Comparison of ENCODE assay signal across 13 cellular contexts in the genomic region with DNA sequence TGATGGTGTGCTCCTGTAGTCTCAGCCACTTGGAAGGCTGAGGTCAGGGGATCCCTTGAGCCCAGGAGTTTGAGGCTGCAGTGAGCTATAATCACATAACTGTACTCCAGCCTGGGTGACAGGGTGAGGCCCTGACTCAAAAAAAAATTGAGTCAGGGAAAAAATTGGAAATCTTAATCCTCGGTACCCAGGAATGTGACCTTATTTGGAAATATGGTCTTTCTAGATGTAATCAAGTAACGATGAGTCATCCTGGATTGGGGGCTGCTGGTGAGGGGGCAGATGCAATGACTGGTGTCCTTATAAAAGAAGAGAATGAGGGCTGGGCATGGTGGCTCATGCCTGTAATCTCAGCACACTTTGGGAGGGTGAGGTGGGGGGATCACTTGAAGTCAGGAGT. TPM values are rescaled to one million over a fixed set of nuclear protein-coding genes. Genes with fewer than 3 reads are reported as not detected.
"Had no signal": no experiment of that assay in that cellular context is flagged by ENCODE, and none has a peak within 500 bp of the region (broad histone marks: within the 10 kb centered on the region; RNA-seq: fewer than 3 reads in every experiment).

No MANE protein-coding gene starts in this region.

RNA-seq across cellular contexts. Expression of a gene that starts 33.8 kb away (rescaled TPM):
- total RNA-seq: omental fat pad, osteoblast, prostate gland, psoas muscle, pulmonary artery endothelial cell, right atrium auricular region, sigmoid colon, smooth muscle cell had no signal
- polyA plus RNA-seq: neural cell, ovary, pancreas, psoas muscle, right cardiac atrium, spleen had no signal
